24 cellular contexts compared by ENCODE assay signal in genomic region chr11:13449522-13449921, GRCh38. TPM values are rescaled to one million over a fixed set of nuclear protein-coding genes. Genes with fewer than 3 reads are reported as not detected.
DNase-seq lines count a peak whose midpoint lies in the region; ATAC-seq and TF ChIP-seq lines count a peak whose summit lies in the region.
"Had no signal": no experiment of that assay in that cellular context is flagged by ENCODE, and none has a peak within 500 bp of the region (broad histone marks: within the 10 kb centered on the region; RNA-seq: fewer than 3 reads in every experiment).

No MANE protein-coding gene starts in this region.

- TF ChIP-seq EP300 in gastroesophageal sphincter (IDR thresholded peaks at IDR 0.05): no peak

- no peaks in the 10 kb centered on the region for H3K36me3 ChIP-seq in ascending aorta
- no peaks in the 10 kb centered on the region for H3K36me3 ChIP-seq in gastroesophageal sphincter
- no peaks in the 10 kb centered on the region for H3K36me3 ChIP-seq in subcutaneous abdominal adipose tissue (ENCODE audit: control insufficient read depth in 5 of 5, insufficient read depth in 5 of 5, low read length in 5 of 5)
- no peaks in the 10 kb centered on the region for H3K36me3 ChIP-seq in neural progenitor cell

- TF ChIP-seq CTCF in HL-60 (IDR thresholded peaks at IDR 0.05; ENCODE audit: insufficient read depth, low read length) (no peak), ascending aorta (IDR thresholded peaks at IDR 0.05) (no peak), gastroesophageal sphincter (IDR thresholded peaks at IDR 0.05) (no peak), neural progenitor cell (IDR thresholded peaks at IDR 0.05) (no peak)

- H3K36me3 Mint-ChIP-seq in neural progenitor cell: peaks cover 9% of the 10 kb centered on the region

- no peaks in the 10 kb centered on the region for H4K20me1 ChIP-seq in neural progenitor cell (ENCODE audit: low read depth)

- ATAC-seq in gastroesophageal sphincter: no peak
- ATAC-seq: CD8-positive, alpha-beta T cell; GM23338; HCT116; Panc1; SK-N-SH treated with all-trans-retinoic acid at 6 μM for 48 hours had no signal

- no peak overlapping the region for H3K4me3 ChIP-seq in HL-60 (replicated peaks; ENCODE audit: insufficient read depth, low read length)
- no peak overlapping the region for H3K4me3 ChIP-seq in ascending aorta
- no peak overlapping the region for H3K4me3 ChIP-seq in gastroesophageal sphincter
- no peak overlapping the region for H3K4me3 ChIP-seq in subcutaneous abdominal adipose tissue (ENCODE audit: low read depth in 1 of 5, low read length in 5 of 5)
- no peak overlapping the region for H3K4me3 ChIP-seq in neural progenitor cell
- H3K4me3 ChIP-seq: BLaER1, GM23338 had no signal

- H2AFZ ChIP-seq in neural progenitor cell (replicated peaks): no peak overlapping the region
- H2AFZ ChIP-seq: GM23338 had no signal

- in situ Hi-C loops in G401 (cut with HindIII; ENCODE audit: low sequenced_read_pairs): no loop called here

- no peak overlapping the region for H3K4me3 Mint-ChIP-seq in neural progenitor cell
- H3K4me3 Mint-ChIP-seq: CD8-positive, alpha-beta T cell; GM23338 had no signal

- no peak for TF ChIP-seq POLR2A in gastroesophageal sphincter (IDR thresholded peaks at IDR 0.05)

- H3K9ac ChIP-seq in subcutaneous abdominal adipose tissue (ENCODE audit: low read length in 5 of 5) (no peak overlapping the region), neural progenitor cell (no peak overlapping the region)
- H3K9ac ChIP-seq: BLaER1 had no signal

- H3K9me3 Mint-ChIP-seq in neural progenitor cell: peaks cover 13% of the 10 kb centered on the region
- H3K9me3 Mint-ChIP-seq: GM23338 had no signal

- H3K27me3 ChIP-seq in HL-60 (ENCODE audit: insufficient read depth, poor library complexity, severe bottlenecking) (no peaks in the 10 kb centered on the region), ascending aorta (no peaks in the 10 kb centered on the region), gastroesophageal sphincter (no peaks in the 10 kb centered on the region), subcutaneous abdominal adipose tissue (ENCODE audit: control insufficient read depth in 5 of 5, insufficient read depth in 4 of 5, low read length in 5 of 5) (no peaks in the 10 kb centered on the region), neural progenitor cell (no peaks in the 10 kb centered on the region)
- H3K27me3 ChIP-seq: BLaER1 had no signal

- H3K9me3 ChIP-seq in ascending aorta (peaks cover 0 to 6% of the 10 kb centered on the region in 2 donors), gastroesophageal sphincter (no peaks in the 10 kb centered on the region), subcutaneous abdominal adipose tissue (ENCODE audit: control insufficient read depth in 5 of 5, low read length in 5 of 5) (peaks cover 0 to 3% (median 0%) of the 10 kb centered on the region in 5 donors), neural progenitor cell (ENCODE audit: low read depth) (no peaks in the 10 kb centered on the region)

- H3K4me1 Mint-ChIP-seq in neural progenitor cell: peaks cover 4% of the 10 kb centered on the region

- H3K27me3 Mint-ChIP-seq in neural progenitor cell (ENCODE audit: insufficient read depth, low read depth): peaks cover 2% of the 10 kb centered on the region

- peaks cover 8% of the 10 kb centered on the region for H3F3A ChIP-seq in neural progenitor cell (ENCODE audit: low read depth)

- intact Hi-C loops in ascending aorta (cut with DNase I): no loop called here

- peaks cover 83% of the 10 kb centered on the region for H3K79me2 ChIP-seq in neural progenitor cell (ENCODE audit: low read depth)

- no peak for DNase-seq in HL-60 (ENCODE audit: low read depth in 1 of 2, low spot score in 1 of 2)
- no peak for DNase-seq in ascending aorta (ENCODE audit: low spot score in 2 of 2)
- no peak for DNase-seq in HCEC 1CT
- no peak for DNase-seq in iPS-NIHi11 (ENCODE audit: low spot score)
- no peak for DNase-seq in G401 (ENCODE audit: low spot score)
- no peak for DNase-seq in neural progenitor cell (ENCODE audit: low spot score)
- DNase-seq: ACHN; Calu3; CD8-positive, alpha-beta T cell; DMS153; GDM1; MM.1S; NCI-H1048; NCI-H1436; NCI-H187 treated with DMSO at 0.1 percent for 48 hours; NCI-H2227 treated with DMSO at 0.1 percent for 48 hours; NCI-H510A had no signal

- peaks cover 0 to 6% of the 10 kb centered on the region in 2 donors for H3K4me1 ChIP-seq in ascending aorta
- H3K4me1 ChIP-seq in gastroesophageal sphincter: peaks cover 0 to 30% (median 7%) of the 10 kb centered on the region in 3 donors
- peaks cover 0 to 12% (median 11%) of the 10 kb centered on the region in 5 donors for H3K4me1 ChIP-seq in subcutaneous abdominal adipose tissue (ENCODE audit: control insufficient read depth in 5 of 5, insufficient read depth in 5 of 5, low read length in 5 of 5)
- H3K4me1 ChIP-seq in neural progenitor cell: peaks cover 14% of the 10 kb centered on the region
- H3K4me1 ChIP-seq: BLaER1 had no signal

- H3K4me2 ChIP-seq in neural progenitor cell: no peak overlapping the region
- H3K4me2 ChIP-seq: BLaER1, GM23338 had no signal

- WGBS in gastroesophageal sphincter (ENCODE audit: low coverage in 1 of 2), 2 donors: 0 to 38% methylated on average over 1 of the region's 1 CpG

- no peak overlapping the region for H3K27ac Mint-ChIP-seq in neural progenitor cell
- H3K27ac Mint-ChIP-seq: CD8-positive, alpha-beta T cell had no signal

- H3K27ac ChIP-seq in HL-60 (replicated peaks) (peak overlapping the region; percentile 52), ascending aorta (peak overlapping the region; percentile 63 to 71), gastroesophageal sphincter (peak overlapping the region in 3 of 4 donors; percentile 23 to 53 (median 40)), subcutaneous abdominal adipose tissue (ENCODE audit: low read depth, low read length) (peak overlapping the region; percentile 20), neural progenitor cell (no peak overlapping the region)
- H3K27ac ChIP-seq: BLaER1 had no signal

RNA-seq across cellular contexts. Expression of gene BTBD10, which starts 13.5 kb away (rescaled TPM):
- 10.1 TPM for total RNA-seq in ascending aorta
- total RNA-seq in gastroesophageal sphincter: 10 to 100 TPM; 44.1 to 65.1 (median 50.4) TPM
- 22.3 and 40.3 TPM in 2 replicates for total RNA-seq in G401 (2014; rRNA removed; shearing (Covaris generic))
- 46.1 and 59.3 TPM in 2 replicates for total RNA-seq in neural progenitor cell (ENCODE audit: low replicate concordance)

RNA-seq across cellular contexts. Expression of gene PTH, which starts 46.3 kb away (rescaled TPM):
- not detected for total RNA-seq in ascending aorta
- not detected for total RNA-seq in gastroesophageal sphincter
- not detected in 2 replicates for total RNA-seq in G401 (2014; rRNA removed; shearing (Covaris generic))
- total RNA-seq in neural progenitor cell (ENCODE audit: low replicate concordance): not detected in 2 replicates
- total RNA-seq: Calu3; CD8-positive, alpha-beta T cell; GM23338 had no signal
